In genomic region chr17:76514355-76514754, GRCh38 we compare ENCODE assay signal across 8 cellular contexts. TPM values are rescaled to one million over a fixed set of nuclear protein-coding genes. Genes with fewer than 3 reads are reported as not detected.
"Had no signal": no experiment of that assay in that cellular context is flagged by ENCODE, and none has a peak within 500 bp of the region (broad histone marks: within the 10 kb centered on the region; RNA-seq: fewer than 3 reads in every experiment).

No MANE protein-coding gene starts in this region.

RNA-seq across cellular contexts. Expression of gene CYGB, which starts 23.2 kb away (rescaled TPM):
- total RNA-seq: activated CD8-positive, alpha-beta memory T cell treated with anti-CD3 and anti-CD28 coated beads for 36 hours had no signal

RNA-seq across cellular contexts. Expression of gene PRCD, which starts 25.5 kb away (rescaled TPM):
- total RNA-seq: kidney epithelial cell, myocyte had no signal

RNA-seq across cellular contexts. Expression of gene AANAT, which starts 47.0 kb away (rescaled TPM):
- total RNA-seq: body of pancreas, hepatocyte, kidney epithelial cell, liver, myocyte, progenitor cell of endocrine pancreas, urinary bladder had no signal
- polyA plus RNA-seq: hepatocyte, liver, urinary bladder had no signal
